ENCODE assay signal across 29 cellular contexts in genomic region chr9:89367281-89367680, GRCh38.
"Had no signal": no experiment of that assay in that cellular context is flagged by ENCODE, and none has a peak within 500 bp of the region (broad histone marks: within the 10 kb centered on the region; RNA-seq: fewer than 3 reads in every experiment).

No MANE protein-coding gene starts in this region.

- H3K27me3 Mint-ChIP-seq: activated T-helper 17 cell treated with anti-CD3 and anti-CD28 coated beads, Interleukin-2, amount 50 U/mL, for 72 hours; effector memory CD8-positive, alpha-beta T cell; naive B cell had no signal

- FAIRE-seq: islet of Langerhans, TTC549 had no signal

- H3K36me3 Mint-ChIP-seq: mesothelial cell of epicardium, naive B cell had no signal

- H3K4me3 ChIP-seq: gastrocnemius medialis, SK-N-MC, stomach, thyroid gland, upper lobe of right lung had no signal

- H3K4me3 Mint-ChIP-seq: activated T-helper 17 cell treated with anti-CD3 and anti-CD28 coated beads, Interleukin-2, amount 50 U/mL, for 72 hours; effector memory CD8-positive, alpha-beta T cell; mesothelial cell of epicardium; neural crest cell; T-helper 1 cell treated with Interleukin-12 subunit alpha and Interleukin-12 subunit beta and Interleukin-4 antibody, amounts not matched to agents 30 μg/mL and 1 μg/mL, for 36 hours had no signal

- H3K4me1 Mint-ChIP-seq: activated T-helper 17 cell treated with anti-CD3 and anti-CD28 coated beads, Interleukin-2, amount 50 U/mL, for 72 hours; mesothelial cell of epicardium; neural crest cell had no signal

- H3K4me1 ChIP-seq: gastrocnemius medialis, stomach, upper lobe of right lung had no signal

- H3K9me3 ChIP-seq: gastrocnemius medialis, stomach, thyroid gland, upper lobe of right lung had no signal

- H3K9me3 Mint-ChIP-seq: activated T-helper 17 cell treated with anti-CD3 and anti-CD28 coated beads, Interleukin-2, amount 50 U/mL, for 72 hours; effector memory CD8-positive, alpha-beta T cell; mesothelial cell of epicardium; naive B cell; neural crest cell; T-helper 1 cell treated with Interleukin-12 subunit alpha and Interleukin-12 subunit beta and Interleukin-4 antibody, amounts not matched to agents 30 μg/mL and 1 μg/mL, for 36 hours had no signal

- H3K27ac Mint-ChIP-seq: T-helper 1 cell treated with Interleukin-12 subunit alpha and Interleukin-12 subunit beta and Interleukin-4 antibody, amounts not matched to agents 30 μg/mL and 1 μg/mL, for 36 hours had no signal

- H3K27ac ChIP-seq: gastrocnemius medialis, SK-N-MC, stomach, thyroid gland, upper lobe of right lung, VCaP had no signal

- DNase-seq: activated CD4-positive, alpha-beta T cell treated with anti-CD3 and anti-CD28 coated beads for 4 hours; activated CD4-positive, alpha-beta T cell treated with anti-CD3 and anti-CD28 coated beads, Interleukin-2, amount 50 U/mL, for 4 hours; activated naive CD4-positive, alpha-beta T cell; activated T-cell treated with anti-CD3 and anti-CD28 coated beads for 4 hours; amniotic stem cell; caudate nucleus; cortex of kidney; effector memory CD8-positive, alpha-beta T cell; erythroblast; glutamatergic neuron; left colon; naive B cell; occipital lobe; stimulated activated CD4-positive, alpha-beta T cell treated with anti-CD3 and anti-CD28 coated beads, Interleukin-2, amount 100 ng/mL, for 48 hours; stomach; SW 1271; T-helper 9 cell; thyroid gland had no signal

- ATAC-seq: effector memory CD8-positive, alpha-beta T cell; gastrocnemius medialis; left colon; right cardiac atrium; upper lobe of right lung had no signal
